In the genomic region with DNA sequence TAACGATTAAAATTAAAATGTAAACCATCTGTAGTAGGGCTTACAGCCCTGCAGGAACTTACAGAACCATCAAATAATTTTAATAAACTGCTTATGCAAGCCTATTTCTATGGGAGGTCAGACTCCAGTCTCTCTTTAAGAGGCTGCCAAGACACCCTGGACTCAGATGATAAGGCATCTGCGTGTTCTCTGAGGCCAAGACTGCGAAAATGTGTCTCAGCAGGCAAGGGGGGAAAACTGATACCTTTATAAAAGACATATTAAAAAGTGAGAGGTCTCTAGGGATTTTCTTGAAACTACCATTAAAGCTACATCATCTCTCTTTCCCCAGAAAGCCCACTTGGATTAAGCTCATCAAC, we compare ENCODE assay signal across 18 cellular contexts.
"Had no signal": no experiment of that assay in that cellular context is flagged by ENCODE, and none has a peak within 500 bp of the region (broad histone marks: within the 10 kb centered on the region; RNA-seq: fewer than 3 reads in every experiment).

No MANE protein-coding gene starts in this region.

- H3K27ac ChIP-seq: gastrocnemius medialis, heart right ventricle, spleen, tibial artery, upper lobe of left lung, uterus had no signal

- H3K4me3 ChIP-seq: gastrocnemius medialis, heart right ventricle, mucosa of descending colon, spleen, tibial artery, upper lobe of left lung, uterus had no signal

- DNase-seq: gastrocnemius medialis; heart right ventricle; hypothalamus; islet precursor cell; mammary epithelial cell; mucosa of descending colon; naive thymus-derived CD8-positive, alpha-beta T cell; posterior cingulate gyrus; spleen; stimulated activated CD4-positive, alpha-beta T cell treated with anti-CD3 and anti-CD28 coated beads, Interleukin-15, amount 100 ng/mL, for 24 hours; stimulated activated CD4-positive, alpha-beta T cell treated with anti-CD3 and anti-CD28 coated beads, Interleukin-1b, Interleukin-23, amount 100 ng/mL, for 48 hours; stimulated activated CD4-positive, alpha-beta T cell treated with anti-CD3 and anti-CD28 coated beads, Interleukin-4, amount 100 ng/mL, for 24 hours; tibial artery; upper lobe of left lung; uterus had no signal

- H3K9me3 ChIP-seq: gastrocnemius medialis, heart right ventricle, mucosa of descending colon, spleen, tibial artery, upper lobe of left lung, uterus had no signal

- H3K36me3 ChIP-seq: upper lobe of left lung, uterus had no signal

- H3K27me3 ChIP-seq: gastrocnemius medialis, heart right ventricle, spleen, tibial artery, upper lobe of left lung, uterus had no signal

- H3K4me1 ChIP-seq: gastrocnemius medialis, spleen, tibial artery, upper lobe of left lung had no signal

- ATAC-seq: gastrocnemius medialis; left lobe of liver; mucosa of descending colon; naive thymus-derived CD8-positive, alpha-beta T cell; sciatic nerve; stimulated activated memory B cell treated with anti-CD40 and anti-IgM and Interleukin-4, amounts not matched to agents 10 μg/mL and 1 μg/mL and 100 μg/mL, for 72 hours had no signal
